1 cellular context compared by ENCODE assay signal in genomic region chr7:1300206-1300605, GRCh38.
TF ChIP-seq lines count a peak whose summit lies in the region.

No MANE protein-coding gene starts in this region.

TF ChIP-seq in HepG2, 621 proteins besides CTCF, POLR2A, EP300 and RAD21 (continued from another document):
- TF ChIP-seq ZNF333 (CRISPR knock-in tag; IDR thresholded peaks at IDR 0.05; ENCODE audit: borderline replicate concordance) (no peak), HMGXB3 (CRISPR knock-in tag; IDR thresholded peaks at IDR 0.05; ENCODE audit: borderline replicate concordance) (no peak), ZNF792 (CRISPR knock-in tag; IDR thresholded peaks at IDR 0.05) (no peak), CREB1 (IDR thresholded peaks at IDR 0.05) (no peak), CREB1 (CRISPR knock-in tag; IDR thresholded peaks at IDR 0.05) (no peak), SP140L (CRISPR knock-in tag; IDR thresholded peaks at IDR 0.05; ENCODE audit: borderline replicate concordance) (no peak)
